ENCODE assay signal across 35 cellular contexts in genomic region chrX:11298600-11298999, GRCh38. TPM values are rescaled to one million over a fixed set of nuclear protein-coding genes. Genes with fewer than 3 reads are reported as not detected.
"Had no signal": no experiment of that assay in that cellular context is flagged by ENCODE, and none has a peak within 500 bp of the region (broad histone marks: within the 10 kb centered on the region; RNA-seq: fewer than 3 reads in every experiment).

No MANE protein-coding gene starts in this region.

- H3K27ac ChIP-seq: colonic mucosa, epithelial cell of prostate, esophagus squamous epithelium, gastrocnemius medialis, heart right ventricle, left ventricle myocardium inferior, lower lobe of right lung had no signal

- H3K4me3 Mint-ChIP-seq: dendritic cell treated with granulocyte-macrophage colony-stimulating factor and Interleukin-4, amounts not matched to agents 40 ng/mL and 50 ng/mL, for 4 days; effector memory CD8-positive, alpha-beta T cell; endodermal cell; mesothelial cell of epicardium; naive B cell had no signal

- H3K36me3 Mint-ChIP-seq: mesothelial cell of epicardium, naive B cell had no signal

- H3K9me3 Mint-ChIP-seq: dendritic cell treated with granulocyte-macrophage colony-stimulating factor and Interleukin-4, amounts not matched to agents 40 ng/mL and 50 ng/mL, for 4 days had no signal

- DNase-seq: colonic mucosa; cortex of kidney; effector CD8-positive, alpha-beta T cell; effector memory CD8-positive, alpha-beta T cell; endodermal cell; erythroblast; esophagus squamous epithelium; foreskin fibroblast; foreskin melanocyte; gastrocnemius medialis; glutamatergic neuron; head of caudate nucleus; heart right ventricle; hippocampal formation; islet precursor cell; kidney; kidney glomerular epithelial cell; left colon; left ventricle myocardium inferior; lower lobe of right lung; mesenchymal stem cell; naive B cell had no signal

- H3K36me3 ChIP-seq: colonic mucosa, esophagus squamous epithelium, gastrocnemius medialis, heart right ventricle, left ventricle myocardium inferior, lower lobe of right lung had no signal

- FAIRE-seq: endometrium, kidney had no signal

- H3K4me1 ChIP-seq: colonic mucosa, heart right ventricle, left ventricle myocardium inferior, lower lobe of right lung had no signal

- H3K4me3 ChIP-seq: colonic mucosa, esophagus squamous epithelium, gastrocnemius medialis, heart right ventricle, left ventricle myocardium inferior, lower lobe of right lung, mucosa of descending colon had no signal

- H3K27me3 Mint-ChIP-seq: effector memory CD8-positive, alpha-beta T cell had no signal

- H3K9me3 ChIP-seq: colonic mucosa, esophagus squamous epithelium, gastrocnemius medialis, heart right ventricle, left ventricle myocardium inferior, lower lobe of right lung, mucosa of descending colon had no signal

- H3K4me1 Mint-ChIP-seq: endodermal cell, mesothelial cell of epicardium, naive B cell had no signal

- H3K27me3 ChIP-seq: colonic mucosa, esophagus squamous epithelium, gastrocnemius medialis had no signal

- ATAC-seq: effector memory CD8-positive, alpha-beta T cell; esophagus mucosa; gastrocnemius medialis; heart right ventricle; left colon; left lobe of liver; lower lobe of right lung; mucosa of descending colon had no signal

- H3K27ac Mint-ChIP-seq: dendritic cell treated with granulocyte-macrophage colony-stimulating factor and Interleukin-4, amounts not matched to agents 40 ng/mL and 50 ng/mL, for 4 days; effector memory CD8-positive, alpha-beta T cell; endodermal cell; mesothelial cell of epicardium had no signal

RNA-seq across cellular contexts. Expression of gene AMELX, which starts 5.4 kb away (rescaled TPM):
- total RNA-seq: colonic mucosa, dermis microvascular lymphatic vessel endothelial cell, endodermal cell, esophagus mucosa, esophagus squamous epithelium, gastrocnemius medialis, glomerular endothelial cell, heart right ventricle, kidney, left colon, left lobe of liver, left ventricle myocardium inferior, lower leg skin, lower lobe of right lung, lung microvascular endothelial cell, mesenteric fat pad, mesothelial cell of epicardium, mucosa of descending colon, myocyte had no signal
- polyA plus RNA-seq: heart right ventricle had no signal
